12 cellular contexts compared by ENCODE assay signal in genomic region chr10:31384589-31384949, GRCh38.
DNase-seq lines count a peak whose midpoint lies in the region; ATAC-seq and TF ChIP-seq lines count a peak whose summit lies in the region.
"Had no signal": no experiment of that assay in that cellular context is flagged by ENCODE, and none has a peak within 500 bp of the region (broad histone marks: within the 10 kb centered on the region; RNA-seq: fewer than 3 reads in every experiment).

No MANE protein-coding gene starts in this region.

- H3K27me3 ChIP-seq in neural progenitor cell: no peaks in the 10 kb centered on the region
- H3K27me3 ChIP-seq in left ventricle myocardium inferior (ENCODE audit: low read depth): no peaks in the 10 kb centered on the region

- H3K9me3 Mint-ChIP-seq in neural progenitor cell: no peaks in the 10 kb centered on the region
- H3K9me3 Mint-ChIP-seq: stimulated activated naive CD8-positive, alpha-beta T cell treated with anti-CD3 and anti-CD28 coated beads, Interleukin-15, Interleukin-2, amounts not matched to agents 100 ng/mL and 50 ng/mL, for 24 hours had no signal

- intact Hi-C loops in left ventricle myocardium inferior (cut with micrococcal nuclease): no loop called here

- H3K27me3 Mint-ChIP-seq in neural progenitor cell (ENCODE audit: insufficient read depth, low read depth): no peaks in the 10 kb centered on the region
- H3K27me3 Mint-ChIP-seq: stimulated activated naive CD8-positive, alpha-beta T cell treated with anti-CD3 and anti-CD28 coated beads, Interleukin-15, Interleukin-2, amounts not matched to agents 100 ng/mL and 50 ng/mL, for 24 hours had no signal

- TF ChIP-seq CTCF in neural progenitor cell (IDR thresholded peaks at IDR 0.05) (no peak), coronary artery (IDR thresholded peaks at IDR 0.05) (no peak), left ventricle myocardium inferior (IDR thresholded peaks at IDR 0.05; ENCODE audit: borderline replicate concordance) (no peak)

- ATAC-seq in GM19351 (IDR thresholded peaks at IDR 0.05; ENCODE audit: unreplicated experiment) (peak; percentile 26), HG02642 (IDR thresholded peaks at IDR 0.05; ENCODE audit: poor library complexity, unreplicated experiment) (peak; percentile 32), HG03571 (IDR thresholded peaks at IDR 0.05; ENCODE audit: unreplicated experiment) (peak; percentile 21)
- ATAC-seq: left colon had no signal

- H3K9ac ChIP-seq in neural progenitor cell: no peak overlapping the region

- no peak overlapping the region for H3K27ac Mint-ChIP-seq in neural progenitor cell
- H3K27ac Mint-ChIP-seq: stimulated activated naive CD8-positive, alpha-beta T cell treated with anti-CD3 and anti-CD28 coated beads, Interleukin-15, Interleukin-2, amounts not matched to agents 100 ng/mL and 50 ng/mL, for 24 hours had no signal

- no peak overlapping the region for H2AFZ ChIP-seq in neural progenitor cell (replicated peaks)

- peaks cover 10% of the 10 kb centered on the region for H4K20me1 ChIP-seq in neural progenitor cell (ENCODE audit: low read depth)

- DNase-seq in pulmonary artery endothelial cell (ENCODE audit: low read depth, low spot score): peak; percentile 30
- no peak for DNase-seq in neural progenitor cell (ENCODE audit: low spot score)
- DNase-seq in coronary artery (ENCODE audit: low spot score): no peak
- no peak for DNase-seq in left ventricle myocardium inferior
- DNase-seq: activated T-cell treated with anti-CD3 and anti-CD28 coated beads, Interleukin-2, amount 50 U/mL, for 48 hours; caudate nucleus; left colon; NCI-H2029 had no signal

- H3F3A ChIP-seq in neural progenitor cell (ENCODE audit: low read depth): peaks cover 3% of the 10 kb centered on the region

- peaks cover 2% of the 10 kb centered on the region for H3K4me1 Mint-ChIP-seq in neural progenitor cell

- peaks cover 5% of the 10 kb centered on the region for H3K36me3 Mint-ChIP-seq in neural progenitor cell

- H3K27ac ChIP-seq in neural progenitor cell (no peak overlapping the region), coronary artery (no peak overlapping the region), left ventricle myocardium inferior (replicated peaks) (no peak overlapping the region)

- H3K9me3 ChIP-seq in neural progenitor cell (ENCODE audit: low read depth) (no peaks in the 10 kb centered on the region), left ventricle myocardium inferior (replicated peaks) (no peaks in the 10 kb centered on the region)

- H3K4me3 ChIP-seq in neural progenitor cell: no peak overlapping the region
- H3K4me3 ChIP-seq in coronary artery: no peak overlapping the region
- no peak overlapping the region for H3K4me3 ChIP-seq in left ventricle myocardium inferior

- no peak overlapping the region for H3K4me2 ChIP-seq in neural progenitor cell

- H3K4me1 ChIP-seq in neural progenitor cell: peaks cover 4% of the 10 kb centered on the region
- peaks cover 40% of the 10 kb centered on the region for H3K4me1 ChIP-seq in left ventricle myocardium inferior

- H3K79me2 ChIP-seq in neural progenitor cell (ENCODE audit: low read depth): no peaks in the 10 kb centered on the region

- H3K4me3 Mint-ChIP-seq in neural progenitor cell: no peak overlapping the region
- H3K4me3 Mint-ChIP-seq: stimulated activated naive CD8-positive, alpha-beta T cell treated with anti-CD3 and anti-CD28 coated beads, Interleukin-15, Interleukin-2, amounts not matched to agents 100 ng/mL and 50 ng/mL, for 24 hours had no signal

- H3K36me3 ChIP-seq in neural progenitor cell (no peaks in the 10 kb centered on the region), left ventricle myocardium inferior (peaks cover 22% of the 10 kb centered on the region)
